ENCODE assay signal across 8 cellular contexts in the genomic region with DNA sequence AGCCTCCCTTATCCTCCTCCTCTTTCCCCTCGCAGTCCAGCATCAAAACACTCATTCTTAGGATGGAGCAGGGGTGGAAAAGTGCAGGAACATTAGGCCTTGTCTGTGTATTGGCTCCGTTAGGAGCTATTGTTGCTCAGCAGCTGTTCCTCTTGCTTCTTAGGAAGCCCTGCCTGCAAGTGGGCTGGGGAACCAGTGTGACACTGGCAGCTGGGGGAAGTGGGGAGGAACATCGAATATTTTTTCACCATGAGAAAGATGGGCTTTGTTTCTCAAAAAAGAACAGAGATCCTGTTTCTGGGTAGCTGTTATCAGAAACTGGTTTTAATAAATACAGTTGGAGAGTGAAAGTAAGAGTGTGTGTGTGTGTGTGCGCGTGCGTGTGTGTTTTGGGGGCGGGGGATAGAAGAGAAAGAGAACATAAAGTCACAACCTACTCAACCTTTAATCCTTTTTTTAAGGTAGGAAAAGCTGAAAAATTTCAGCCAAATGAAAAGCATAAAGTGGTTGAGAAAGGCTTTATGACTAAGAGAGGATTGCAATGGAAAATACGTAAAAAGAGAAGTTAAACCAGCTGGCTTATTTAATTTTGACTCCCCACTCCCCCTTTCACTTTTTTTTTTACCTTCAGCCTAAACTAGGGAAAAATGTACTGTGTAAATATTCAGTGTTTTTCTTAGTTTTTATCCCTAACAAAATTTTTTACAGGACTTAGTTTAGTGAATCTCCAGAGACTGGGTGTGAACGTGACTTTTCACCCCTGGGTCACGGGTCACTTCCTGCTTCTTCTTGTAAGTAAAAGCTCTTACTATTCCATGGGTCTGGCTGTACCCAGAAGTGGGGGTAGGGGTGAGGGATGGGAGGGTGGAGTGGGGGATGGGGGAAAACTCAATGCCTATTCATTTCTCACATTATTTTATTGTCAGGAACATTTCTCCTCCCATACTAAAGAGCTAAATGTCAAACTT.
A peak's percentile ranks its signal among the peaks of the same experiment; 100 is the strongest.
DNase-seq lines count a peak whose midpoint lies in the region; ATAC-seq, FAIRE-seq and TF ChIP-seq lines count a peak whose summit lies in the region.

No MANE protein-coding gene starts in this region.

- no peak for FAIRE-seq in HTR-8/SVneo (lab: Jason Lieb, UNC)

- WGBS in heart right ventricle, 2 donors: 37 to 46% methylated on average over 10 of the region's 10 CpGs

- peaks cover 14 to 60% (median 40%) of the 10 kb centered on the region in 9 donors for H3K4me1 ChIP-seq in heart right ventricle

- peak overlapping the region; percentile 61 to 95 (median 80) for H3K27ac ChIP-seq in heart right ventricle

- DNase-seq in SHP77 (lab: John Stamatoyannopoulos, UW) (peak; percentile 31 to 35), SHP77 treated with DMSO at 0.1 percent for 48 hours (lab: John Stamatoyannopoulos, UW) (no peak), NCI-H2171 treated with DMSO at 0.1 percent for 48 hours (lab: John Stamatoyannopoulos, UW) (peak; percentile 60), heart right ventricle (peak; percentile 65 to 80), sciatic nerve (ENCODE audit: low spot score) (peak; percentile 91), 8988T (no peak), HTR-8/SVneo (ENCODE audit: insufficient read length, low spot score) (no peak)
- peak in 3 of 4 experiments; percentile 5 to 23 (median 11) for DNase-seq in activated naive CD4-positive, alpha-beta T cell (lab: John Stamatoyannopoulos, UW)

- intact Hi-C loops in heart right ventricle (cut with DNase I) (loop anchor here in 5 of 10 donors (5.0 to 10.0 kb wide), 8 partner anchors 37 to 419 kb away; a partner anchor contains a TSS), sciatic nerve (cut with DNase I) (loop anchor here (10.0 kb wide), 1 partner anchor 361 kb away; a partner anchor contains a TSS)

- ATAC-seq in heart right ventricle: peak; percentile 63 to 87 (median 78)
- ATAC-seq in sciatic nerve: peak; percentile 79

- H3K27me3 ChIP-seq in heart right ventricle: no peaks in the 10 kb centered on the region

- no peaks in the 10 kb centered on the region for H3K36me3 ChIP-seq in heart right ventricle

- no peak for TF ChIP-seq CTCF in heart right ventricle (IDR thresholded peaks at IDR 0.05)

- H3K9me3 ChIP-seq in heart right ventricle: no peaks in the 10 kb centered on the region

- H3K4me3 ChIP-seq in heart right ventricle: peak overlapping the region in 6 of 10 donors; percentile 16 to 33 (median 30)

Comparison
In these comparisons a context has a peak if more than half of its experiments do, and no peak if none do; other contexts are left out.
1. DNase-seq: peak in SHP77 (2 of 2), NCI-H2171 treated with DMSO at 0.1 percent for 48 hours (single experiment), activated naive CD4-positive, alpha-beta T cell (3 of 4), heart right ventricle (2 of 2) and sciatic nerve (single experiment); none in SHP77 treated with DMSO at 0.1 percent for 48 hours (single experiment), 8988T (single experiment) and HTR-8/SVneo (single experiment).